1 cellular context compared by ENCODE assay signal in the genomic region with DNA sequence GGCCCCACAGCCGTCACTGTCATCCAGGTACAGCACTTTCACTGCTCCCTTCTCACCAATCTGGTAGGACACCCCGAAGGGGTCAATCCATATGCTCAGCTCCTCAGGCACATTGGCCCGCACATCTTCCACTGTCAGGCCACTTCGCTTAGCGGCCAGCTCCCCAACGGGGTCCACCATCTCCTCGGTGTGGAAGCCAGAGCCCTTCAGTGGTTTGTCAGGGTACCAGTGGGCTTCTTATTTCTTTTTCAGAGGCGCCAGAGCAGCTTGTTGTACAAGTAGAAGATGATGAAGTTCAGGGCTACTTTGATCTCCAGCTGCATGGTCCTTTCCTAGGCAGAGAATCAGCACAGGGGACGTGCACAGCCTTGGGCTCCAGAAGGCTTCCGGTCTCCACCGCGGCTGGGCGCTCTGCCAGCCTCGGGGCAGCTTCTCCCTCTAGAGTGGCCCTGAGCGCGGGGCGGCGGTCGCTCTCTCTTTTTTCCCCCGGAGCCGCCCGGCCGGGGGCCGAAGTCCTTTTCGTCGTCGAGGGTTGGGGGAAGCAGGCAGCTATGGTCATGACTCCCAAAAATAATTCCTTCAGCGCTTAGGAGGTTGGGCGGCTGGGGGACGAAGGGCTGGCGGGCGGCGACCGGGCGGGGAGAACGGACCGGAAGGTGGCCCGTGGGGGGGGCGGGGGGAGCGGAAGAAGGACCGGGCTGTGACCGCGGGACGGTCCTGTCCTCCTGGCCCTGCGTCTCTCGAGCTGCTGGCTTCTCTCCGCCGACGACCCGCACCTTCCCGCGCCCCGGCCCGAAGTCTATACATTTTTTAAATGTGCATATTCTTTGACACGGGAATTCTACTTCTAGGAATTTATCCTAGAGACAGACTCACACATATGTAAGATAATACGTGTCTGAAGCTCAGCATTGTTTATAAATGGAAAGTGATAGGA.
A peak's percentile ranks its signal among the peaks of the same experiment; 100 is the strongest.
TF ChIP-seq lines count a peak whose summit lies in the region.

No MANE protein-coding gene starts in this region.

TF ChIP-seq in A549, 52 proteins besides CTCF, POLR2A, EP300 and RAD21 (continued from another document):
- TF ChIP-seq, protein P1, sequence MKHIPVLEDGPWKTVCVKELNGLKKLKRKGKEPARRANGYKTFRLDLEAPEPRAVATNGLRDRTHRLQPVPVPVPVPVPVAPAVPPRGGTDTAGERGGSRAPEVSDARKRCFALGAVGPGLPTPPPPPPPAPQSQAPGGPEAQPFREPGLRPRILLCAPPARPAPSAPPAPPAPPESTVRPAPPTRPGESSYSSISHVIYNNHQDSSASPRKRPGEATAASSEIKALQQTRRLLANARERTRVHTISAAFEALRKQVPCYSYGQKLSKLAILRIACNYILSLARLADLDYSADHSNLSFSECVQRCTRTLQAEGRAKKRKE (CRISPR knock-in tag; IDR thresholded peaks at IDR 0.05; ENCODE audit: low read depth), result no peak
- TF ChIP-seq ZC3H11A (IDR thresholded peaks at IDR 0.05), result no peak
- no peak for TF ChIP-seq FOSB (CRISPR knock-in tag; IDR thresholded peaks at IDR 0.05)
- TF ChIP-seq ESRRA (IDR thresholded peaks at IDR 0.05; ENCODE audit: borderline replicate concordance, low read length), result no peak
- TF ChIP-seq, protein P2, sequence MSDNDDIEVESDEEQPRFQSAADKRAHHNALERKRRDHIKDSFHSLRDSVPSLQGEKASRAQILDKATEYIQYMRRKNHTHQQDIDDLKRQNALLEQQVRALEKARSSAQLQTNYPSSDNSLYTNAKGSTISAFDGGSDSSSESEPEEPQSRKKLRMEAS (IDR thresholded peaks at IDR 0.05), result peak; percentile 87
- no peak for TF ChIP-seq RNF2 (IDR thresholded peaks at IDR 0.05; ENCODE audit: borderline replicate concordance, low read depth)
- no peak for TF ChIP-seq RFX5 (IDR thresholded peaks at IDR 0.05)
- no peak for TF ChIP-seq HOXA7 (CRISPR knock-in tag; IDR thresholded peaks at IDR 0.05)
- TF ChIP-seq BHLHE40 (IDR thresholded peaks at IDR 0.05; ENCODE audit: low read depth, low read length), result no peak
- TF ChIP-seq KDM5A (IDR thresholded peaks at IDR 0.05), result no peak
- TF ChIP-seq, protein P3, sequence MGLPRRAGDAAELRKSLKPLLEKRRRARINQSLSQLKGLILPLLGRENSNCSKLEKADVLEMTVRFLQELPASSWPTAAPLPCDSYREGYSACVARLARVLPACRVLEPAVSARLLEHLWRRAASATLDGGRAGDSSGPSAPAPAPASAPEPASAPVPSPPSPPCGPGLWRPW (IDR thresholded peaks at IDR 0.05), result no peak
- TF ChIP-seq NFE2L2 (conservative IDR thresholded peaks at IDR 0.05; ENCODE audit: low read length), result no peak
- TF ChIP-seq, protein P4, sequence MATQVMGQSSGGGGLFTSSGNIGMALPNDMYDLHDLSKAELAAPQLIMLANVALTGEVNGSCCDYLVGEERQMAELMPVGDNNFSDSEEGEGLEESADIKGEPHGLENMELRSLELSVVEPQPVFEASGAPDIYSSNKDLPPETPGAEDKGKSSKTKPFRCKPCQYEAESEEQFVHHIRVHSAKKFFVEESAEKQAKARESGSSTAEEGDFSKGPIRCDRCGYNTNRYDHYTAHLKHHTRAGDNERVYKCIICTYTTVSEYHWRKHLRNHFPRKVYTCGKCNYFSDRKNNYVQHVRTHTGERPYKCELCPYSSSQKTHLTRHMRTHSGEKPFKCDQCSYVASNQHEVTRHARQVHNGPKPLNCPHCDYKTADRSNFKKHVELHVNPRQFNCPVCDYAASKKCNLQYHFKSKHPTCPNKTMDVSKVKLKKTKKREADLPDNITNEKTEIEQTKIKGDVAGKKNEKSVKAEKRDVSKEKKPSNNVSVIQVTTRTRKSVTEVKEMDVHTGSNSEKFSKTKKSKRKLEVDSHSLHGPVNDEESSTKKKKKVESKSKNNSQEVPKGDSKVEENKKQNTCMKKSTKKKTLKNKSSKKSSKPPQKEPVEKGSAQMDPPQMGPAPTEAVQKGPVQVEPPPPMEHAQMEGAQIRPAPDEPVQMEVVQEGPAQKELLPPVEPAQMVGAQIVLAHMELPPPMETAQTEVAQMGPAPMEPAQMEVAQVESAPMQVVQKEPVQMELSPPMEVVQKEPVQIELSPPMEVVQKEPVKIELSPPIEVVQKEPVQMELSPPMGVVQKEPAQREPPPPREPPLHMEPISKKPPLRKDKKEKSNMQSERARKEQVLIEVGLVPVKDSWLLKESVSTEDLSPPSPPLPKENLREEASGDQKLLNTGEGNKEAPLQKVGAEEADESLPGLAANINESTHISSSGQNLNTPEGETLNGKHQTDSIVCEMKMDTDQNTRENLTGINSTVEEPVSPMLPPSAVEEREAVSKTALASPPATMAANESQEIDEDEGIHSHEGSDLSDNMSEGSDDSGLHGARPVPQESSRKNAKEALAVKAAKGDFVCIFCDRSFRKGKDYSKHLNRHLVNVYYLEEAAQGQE (IDR thresholded peaks at IDR 0.05), result no peak
- TF ChIP-seq RCOR1 (IDR thresholded peaks at IDR 0.05; ENCODE audit: low read depth, low read length), result no peak
- no peak for TF ChIP-seq FOSL2 (IDR thresholded peaks at IDR 0.05)
- TF ChIP-seq FOSL2 (CRISPR knock-in tag; IDR thresholded peaks at IDR 0.05), result no peak
- TF ChIP-seq TP53 (CRISPR knock-in tag; IDR thresholded peaks at IDR 0.05), result no peak
- TF ChIP-seq PHF8 (IDR thresholded peaks at IDR 0.05; ENCODE audit: borderline replicate concordance, low read depth), result peak; percentile 44; the same call in 1 of the 2 replicates
- no peak for TF ChIP-seq CHD2 (IDR thresholded peaks at IDR 0.05; ENCODE audit: low read length, partially characterized antibody)
- no peak for TF ChIP-seq POLR2AphosphoS2 (conservative IDR thresholded peaks at IDR 0.05; ENCODE audit: low read length)
- TF ChIP-seq CHD4 (IDR thresholded peaks at IDR 0.05; ENCODE audit: borderline replicate concordance), result no peak
- peak in 1 of 2 experiments; percentile 76; a peak in 2 of 5 replicates for TF ChIP-seq JUN (IDR thresholded peaks at IDR 0.05)
